ENCODE assay signal across 14 cellular contexts in genomic region chr1:184492543-184492942, GRCh38.
A peak's percentile ranks its signal among the peaks of the same experiment; 100 is the strongest.
DNase-seq lines count a peak whose midpoint lies in the region; ATAC-seq, FAIRE-seq and TF ChIP-seq lines count a peak whose summit lies in the region.
"Had no signal": no experiment of that assay in that cellular context is flagged by ENCODE, and none has a peak within 500 bp of the region (broad histone marks: within the 10 kb centered on the region; RNA-seq: fewer than 3 reads in every experiment).

No MANE protein-coding gene starts in this region.

- H3K27ac ChIP-seq in skeletal muscle tissue (ENCODE audit: low read depth, low read length) (peak overlapping the region; percentile 88), left lung (peak overlapping the region in 1 of 2 donors; percentile 49), coronary artery (peak overlapping the region in 1 of 2 donors; percentile 54)
- H3K27ac ChIP-seq: BLaER1 had no signal

- no peak for DNase-seq in GM12892 (ENCODE audit: insufficient read length)
- no peak for DNase-seq in T-helper 17 cell
- no peak for DNase-seq in left colon
- DNase-seq in stimulated activated CD4-positive, alpha-beta T cell treated with anti-CD3 and anti-CD28 coated beads, Interleukin-4, amount 100 ng/mL, for 1 hour, result no peak
- DNase-seq in left lung, result no peak
- DNase-seq in coronary artery (ENCODE audit: low spot score), result no peak
- DNase-seq: NCI-H1436; NCI-H526; stimulated activated CD4-positive, alpha-beta T cell treated with anti-CD3 and anti-CD28 coated beads, Interleukin-1b, Interleukin-23, amount 100 ng/mL, for 48 hours had no signal

- peaks cover 38 to 58% (median 47%) of the 10 kb centered on the region in 3 donors for H3K4me1 ChIP-seq in skeletal muscle tissue (ENCODE audit: control insufficient read depth in 3 of 3, insufficient read depth in 3 of 3, low read length in 3 of 3)
- H3K4me1 ChIP-seq in left lung, result peaks cover 12 to 24% of the 10 kb centered on the region in 2 donors

- peak overlapping the region in 1 of 3 donors; percentile 24 for H3K9ac ChIP-seq in skeletal muscle tissue (ENCODE audit: low read depth in 1 of 3, low read length in 3 of 3)
- H3K9ac ChIP-seq: BLaER1 had no signal

- peak overlapping the region; percentile 19 for H3K27ac Mint-ChIP-seq in T-helper 17 cell

- no peaks in the 10 kb centered on the region for H3K36me3 ChIP-seq in skeletal muscle tissue (ENCODE audit: control insufficient read depth in 3 of 3, insufficient read depth in 3 of 3, low read length in 3 of 3)
- no peaks in the 10 kb centered on the region for H3K36me3 ChIP-seq in left lung
- H3K36me3 ChIP-seq: BLaER1, SJSA1 had no signal

- no peak for TF ChIP-seq POLR2A in GM12892 (IDR thresholded peaks at IDR 0.05; ENCODE audit: low read depth, low read length)

- FAIRE-seq in GM12892 (lab: Jason Lieb, UNC), result peak; percentile 85

- H3K4me3 ChIP-seq in skeletal muscle tissue (ENCODE audit: low read length in 3 of 3) (no peak overlapping the region), left lung (no peak overlapping the region), coronary artery (no peak overlapping the region)
- H3K4me3 ChIP-seq: BLaER1 had no signal

- peaks cover 3% of the 10 kb centered on the region for H3K36me3 Mint-ChIP-seq in T-helper 17 cell (ENCODE audit: low read depth)
- H3K36me3 Mint-ChIP-seq: WTC11 had no signal

- intact Hi-C loops in left colon (cut with DNase I, micrococcal nuclease) (no loop called here), left lung (cut with DNase I) (no loop called here)

- H3K27me3 ChIP-seq in skeletal muscle tissue (ENCODE audit: control insufficient read depth in 3 of 3, insufficient read depth in 3 of 3, low read length in 3 of 3) (no peaks in the 10 kb centered on the region), left lung (no peaks in the 10 kb centered on the region)
- H3K27me3 ChIP-seq: BLaER1, SJSA1 had no signal

- H3K27me3 Mint-ChIP-seq in T-helper 17 cell, result no peaks in the 10 kb centered on the region

- no peak for ATAC-seq in T-helper 17 cell
- ATAC-seq in left colon, result peak; percentile 21
- no peak for ATAC-seq in left lung
- no peak for ATAC-seq in HG02798 (IDR thresholded peaks at IDR 0.05; ENCODE audit: poor library complexity, unreplicated experiment)
- ATAC-seq: WTC11 had no signal

- H3K4me3 Mint-ChIP-seq in T-helper 17 cell, result no peak overlapping the region
- H3K4me3 Mint-ChIP-seq: WTC11 had no signal

- TF ChIP-seq CTCF in left lung (IDR thresholded peaks at IDR 0.05), result no peak
- no peak for TF ChIP-seq CTCF in coronary artery (IDR thresholded peaks at IDR 0.05)

- peaks cover 11% of the 10 kb centered on the region for H3K4me1 Mint-ChIP-seq in T-helper 17 cell

- no peaks in the 10 kb centered on the region for H3K9me3 ChIP-seq in T-helper 17 cell (ENCODE audit: control insufficient read depth, low read length, poor library complexity, severe bottlenecking)
- no peaks in the 10 kb centered on the region for H3K9me3 ChIP-seq in skeletal muscle tissue (ENCODE audit: control insufficient read depth in 3 of 3, low read length in 3 of 3)
- no peaks in the 10 kb centered on the region for H3K9me3 ChIP-seq in left lung
- H3K9me3 ChIP-seq: BLaER1, SJSA1 had no signal
